ENCODE assay signal across 2 cellular contexts in genomic region chr3:69116897-69117296, GRCh38.
TF ChIP-seq lines count a peak whose summit lies in the region.

No MANE protein-coding gene starts in this region.

TF ChIP-seq in liver, 16 proteins besides CTCF, POLR2A, EP300 and RAD21:
- TF ChIP-seq TAF1 (conservative IDR thresholded peaks at IDR 0.05): no peak
- TF ChIP-seq NR2F2 (IDR thresholded peaks at IDR 0.05): peak; percentile 27

TF ChIP-seq in HepG2, 621 proteins besides CTCF, POLR2A, EP300 and RAD21:
- TF ChIP-seq NFYB (CRISPR knock-in tag; IDR thresholded peaks at IDR 0.05) (no peak), SMAD9 (CRISPR knock-in tag; IDR thresholded peaks at IDR 0.05) (no peak), DNMT3B (CRISPR knock-in tag; conservative IDR thresholded peaks at IDR 0.05) (no peak), KDM6A (CRISPR knock-in tag; IDR thresholded peaks at IDR 0.05; ENCODE audit: low read depth) (no peak), ISL2 (CRISPR knock-in tag; IDR thresholded peaks at IDR 0.05) (no peak), PAX8 (CRISPR knock-in tag; IDR thresholded peaks at IDR 0.05; ENCODE audit: borderline replicate concordance) (no peak), NR2C2 (CRISPR knock-in tag; IDR thresholded peaks at IDR 0.05; ENCODE audit: borderline replicate concordance) (no peak), ZFP37 (CRISPR knock-in tag; IDR thresholded peaks at IDR 0.05; ENCODE audit: borderline replicate concordance) (no peak), SMAD3 (CRISPR knock-in tag; IDR thresholded peaks at IDR 0.05) (no peak), ZC3H4 (CRISPR knock-in tag; IDR thresholded peaks at IDR 0.05; ENCODE audit: borderline replicate concordance) (no peak), ONECUT2 (CRISPR knock-in tag; IDR thresholded peaks at IDR 0.05) (no peak), HOXA5 (CRISPR knock-in tag; IDR thresholded peaks at IDR 0.05) (no peak), ZNF350 (CRISPR knock-in tag; IDR thresholded peaks at IDR 0.05; ENCODE audit: borderline replicate concordance, low read depth) (no peak), DDIT3 (CRISPR knock-in tag; IDR thresholded peaks at IDR 0.05) (no peak), ZNF816 (CRISPR knock-in tag; IDR thresholded peaks at IDR 0.05; ENCODE audit: borderline replicate concordance) (no peak), ELK4 (CRISPR knock-in tag; IDR thresholded peaks at IDR 0.05; ENCODE audit: borderline replicate concordance) (no peak)
TF ChIP-seq in HepG2: peak in this region for 0.
